In genomic region chr11:114290503-114291239, GRCh38 we compare ENCODE assay signal across 22 cellular contexts. TPM values are rescaled to one million over a fixed set of nuclear protein-coding genes. Genes with fewer than 3 reads are reported as not detected.
DNase-seq lines count a peak whose midpoint lies in the region; ATAC-seq, FAIRE-seq and TF ChIP-seq lines count a peak whose summit lies in the region.
"Had no signal": no experiment of that assay in that cellular context is flagged by ENCODE, and none has a peak within 500 bp of the region (broad histone marks: within the 10 kb centered on the region; RNA-seq: fewer than 3 reads in every experiment).

No MANE protein-coding gene starts in this region.

- TF ChIP-seq EP300 in upper lobe of left lung (IDR thresholded peaks at IDR 0.05) = no peak

- ATAC-seq in upper lobe of left lung (ENCODE audit: low FRiP score in 2 of 2) = no peak
- no peak for ATAC-seq in foreskin keratinocyte
- ATAC-seq in GM18502 (IDR thresholded peaks at IDR 0.05; ENCODE audit: poor library complexity, unreplicated experiment) = no peak
- ATAC-seq: T-helper 17 cell had no signal

- H3K4me1 ChIP-seq in astrocyte (ENCODE audit: insufficient read depth, low read length) = peaks cover 52% of the 10 kb centered on the region
- peaks cover 28 to 44% (median 31%) of the 10 kb centered on the region in 4 donors for H3K4me1 ChIP-seq in upper lobe of left lung
- H3K4me1 ChIP-seq in foreskin keratinocyte = peaks cover 4% of the 10 kb centered on the region

- peak; percentile 68 for FAIRE-seq in astrocyte (lab: Jason Lieb, UNC)

- H3K9me3 ChIP-seq in astrocyte (ENCODE audit: insufficient read depth, low read depth, low read length) = no peaks in the 10 kb centered on the region
- no peaks in the 10 kb centered on the region for H3K9me3 ChIP-seq in upper lobe of left lung

- H3K4me3 ChIP-seq in astrocyte (ENCODE audit: insufficient read depth, low read depth, low read length) (peak overlapping the region; percentile 6), upper lobe of left lung (no peak overlapping the region)

- no peaks in the 10 kb centered on the region for H3K27me3 Mint-ChIP-seq in astrocyte (ENCODE audit: low read depth, unreplicated experiment)

- 79 to 88% methylated on average over 2 of the region's 2 CpGs for WGBS in upper lobe of left lung, 2 donors

- H3K79me2 ChIP-seq in astrocyte (ENCODE audit: insufficient read depth, low read length) = no peaks in the 10 kb centered on the region

- H3K36me3 ChIP-seq in astrocyte (ENCODE audit: insufficient read depth, low read length) (no peaks in the 10 kb centered on the region), upper lobe of left lung (no peaks in the 10 kb centered on the region)

- H3K4me2 ChIP-seq in astrocyte (ENCODE audit: low read length) = peak overlapping the region; percentile 72

- H3K27me3 ChIP-seq in astrocyte (ENCODE audit: insufficient read depth, low read length) (no peaks in the 10 kb centered on the region), upper lobe of left lung (no peaks in the 10 kb centered on the region), foreskin keratinocyte (peaks cover 7% of the 10 kb centered on the region)

- TF ChIP-seq CTCF in astrocyte (IDR thresholded peaks at IDR 0.05; ENCODE audit: insufficient read depth, low read depth, low read length) = no peak
- no peak for TF ChIP-seq CTCF in upper lobe of left lung (IDR thresholded peaks at IDR 0.05)
- TF ChIP-seq CTCF in foreskin keratinocyte (conservative IDR thresholded peaks at IDR 0.05) = no peak

- H3K27ac Mint-ChIP-seq in astrocyte (ENCODE audit: unreplicated experiment) = peak overlapping the region; percentile 100
- H3K27ac Mint-ChIP-seq: activated T-helper 2 cell treated with anti-CD3 and anti-CD28 coated beads, Interferon-gamma antibody, Interleukin-2, Interleukin-4, amounts not matched to agents 10 μg/mL and 5 μg/mL and 100 μg/mL, durations not matched to agents 14 hours and 24 hours and 36 hours; immature natural killer cell had no signal

- no peaks in the 10 kb centered on the region for H3K9me3 Mint-ChIP-seq in astrocyte (ENCODE audit: unreplicated experiment)
- H3K9me3 Mint-ChIP-seq: activated T-helper 2 cell treated with anti-CD3 and anti-CD28 coated beads, Interferon-gamma antibody, Interleukin-2, Interleukin-4, amounts not matched to agents 10 μg/mL and 5 μg/mL and 100 μg/mL, durations not matched to agents 14 hours and 24 hours and 36 hours had no signal

- H3K9ac ChIP-seq in astrocyte (ENCODE audit: low read length) = peak overlapping the region; percentile 77

- peak overlapping the region; percentile 73 for H3K4me3 Mint-ChIP-seq in astrocyte (ENCODE audit: unreplicated experiment)
- H3K4me3 Mint-ChIP-seq: immature natural killer cell had no signal

- DNase-seq in LHCN-M2 (ENCODE audit: low read depth) = peak; percentile 70
- peak; percentile 82 for DNase-seq in astrocyte (ENCODE audit: low read depth)
- DNase-seq in myocyte (ENCODE audit: low read depth) = peak; percentile 68
- DNase-seq in upper lobe of left lung = no peak
- DNase-seq in SK-N-DZ (ENCODE audit: low spot score) = no peak
- DNase-seq in foreskin keratinocyte = no peak
- DNase-seq: activated CD4-positive, CD25-positive, alpha-beta regulatory T cell; activated CD8-positive, alpha-beta memory T cell treated with anti-CD3 and anti-CD28 coated beads for 24 hours; amygdala; glutamatergic neuron; immature natural killer cell; KBM-7; NCI-H1105 treated with DMSO at 0.1 percent for 48 hours; NCI-H2227 treated with DMSO at 0.1 percent for 48 hours; NK-92 treated with Interleukin-12 subunit alpha and Interleukin-12 subunit beta, amount 100 ng/mL, for 24 hours; retina; substantia nigra; T-helper 17 cell had no signal

- H3K27ac ChIP-seq in astrocyte (ENCODE audit: low read depth, low read length) = peak overlapping the region; percentile 99
- peak overlapping the region in 3 of 4 donors; percentile 42 to 88 (median 82) for H3K27ac ChIP-seq in upper lobe of left lung
- no peak overlapping the region for H3K27ac ChIP-seq in foreskin keratinocyte
- H3K27ac ChIP-seq: epithelial cell of prostate had no signal

- H3K36me3 Mint-ChIP-seq in astrocyte (ENCODE audit: low read depth, unreplicated experiment) = no peaks in the 10 kb centered on the region
- H3K36me3 Mint-ChIP-seq: immature natural killer cell had no signal

- H3K4me1 Mint-ChIP-seq in astrocyte (ENCODE audit: low read depth, unreplicated experiment) = peaks cover 77% of the 10 kb centered on the region
- H3K4me1 Mint-ChIP-seq: immature natural killer cell had no signal

- H4K20me1 ChIP-seq in astrocyte (ENCODE audit: insufficient read depth, low read length) = no peaks in the 10 kb centered on the region

- TF ChIP-seq POLR2A in upper lobe of left lung (IDR thresholded peaks at IDR 0.05) = no peak

- no peak overlapping the region for H2AFZ ChIP-seq in astrocyte (ENCODE audit: low read depth, low read length)

RNA-seq across cellular contexts. Expression of gene NNMT, which starts 5.5 kb away (rescaled TPM):
- 759 and 1,139 TPM in 2 replicates for total RNA-seq in LHCN-M2 (2014; rRNA removed)
- polyA plus RNA-seq in LHCN-M2 (2012) = 1,047 TPM
- total RNA-seq in astrocyte = 394 and 527 TPM in 2 replicates
- total RNA-seq in myocyte = 921 and 1,107 TPM in 2 replicates
- polyA plus RNA-seq in myocyte (2012) = 2,128 TPM
- total RNA-seq in upper lobe of left lung = 100 to 1,000 TPM in 5 of 6 donors, 10 to 100 TPM in 1; 93.4 to 383 (median 208) TPM
- not detected in 2 replicates for polyA plus RNA-seq in SK-N-DZ (2014; cell fraction: cytosol; rRNA removed)
- not detected in 2 replicates for polyA plus RNA-seq in SK-N-DZ (2014; cell fraction: nucleus; rRNA removed)
- not detected in 2 replicates for total RNA-seq in foreskin keratinocyte
- polyA plus RNA-seq in foreskin keratinocyte = not detected in 2 replicates
- total RNA-seq: activated T-helper 2 cell treated with anti-CD3 and anti-CD28 coated beads, Interferon-gamma antibody, Interleukin-2, Interleukin-4, amounts not matched to agents 10 μg/mL and 5 μg/mL and 100 μg/mL, durations not matched to agents 14 hours and 24 hours and 36 hours; T-helper 17 cell had no signal
- polyA plus RNA-seq: neural cell had no signal

Comparison
In these comparisons a context has a peak if more than half of its experiments do, and no peak if none do; other contexts are left out.
1. DNase-seq: peak in LHCN-M2 (single experiment), astrocyte (single experiment) and myocyte (single experiment); none in upper lobe of left lung (0 of 2), SK-N-DZ (single experiment) and foreskin keratinocyte (0 of 2).
2. RNA of gene NNMT, which starts 5.5 kb away (total RNA-seq): 759 to 1,139 TPM in LHCN-M2, 921 to 1,107 TPM in myocyte, 394 to 527 TPM in astrocyte and 93.4 to 383 TPM in upper lobe of left lung; not detected in foreskin keratinocyte; every median in the first group is over 10 times any median in the second.